Comparison of ENCODE assay signal across 11 cellular contexts in the genomic region with DNA sequence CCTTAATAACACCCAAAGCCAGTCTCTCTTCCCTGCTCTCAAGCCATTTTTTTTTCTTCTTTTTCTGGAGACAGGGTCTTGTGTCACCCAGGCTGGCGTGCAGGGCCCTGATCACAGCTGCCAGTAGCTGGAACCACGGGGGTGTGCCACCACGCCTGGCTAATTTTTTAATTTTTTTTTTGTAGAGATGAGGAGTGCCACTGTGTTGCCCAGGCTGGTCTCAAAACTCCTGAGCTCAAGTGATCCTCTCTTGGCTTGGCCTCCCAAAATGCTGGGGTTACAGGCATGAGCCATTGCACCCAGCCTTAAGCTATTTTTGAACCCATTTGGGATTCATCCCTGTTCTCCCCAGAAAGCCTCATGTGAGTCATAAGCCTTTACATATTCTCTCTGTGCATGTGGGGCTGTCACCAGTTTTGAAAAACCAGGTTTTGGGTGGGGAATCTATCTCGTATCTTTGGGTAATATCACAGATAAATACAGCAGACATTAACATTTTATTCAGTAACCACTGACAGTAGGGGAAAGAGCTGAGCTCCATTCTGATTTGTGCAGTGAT. TPM values are rescaled to one million over a fixed set of nuclear protein-coding genes. Genes with fewer than 3 reads are reported as not detected.
DNase-seq lines count a peak whose midpoint lies in the region; ATAC-seq and TF ChIP-seq lines count a peak whose summit lies in the region.
"Had no signal": no experiment of that assay in that cellular context is flagged by ENCODE, and none has a peak within 500 bp of the region (broad histone marks: within the 10 kb centered on the region; RNA-seq: fewer than 3 reads in every experiment).

No MANE protein-coding gene starts in this region.

- 0 out of 2 replicates have a peak, but pooled peaks cover 3% of the 10 kb centered on the region for H3K36me3 ChIP-seq in OCI-LY7 (ENCODE audit: insufficient read depth, low read length)
- H3K36me3 ChIP-seq: neural progenitor cell had no signal

- CTCF ChIA-PET in activated CD4-positive, alpha-beta T cell treated with anti-CD3 and anti-CD28 coated beads for 36 hours (lab: Charles Lee), result interaction anchor here (0.7 to 0.9 kb wide), 3 partner anchors 9 to 154 kb away, joined by 3 read pairs; a partner anchor contains a TSS
- CTCF ChIA-PET in OCI-LY7 (lab: Charles Lee; ENCODE audit: unreplicated experiment), result interaction anchor here (0.9 to 1.0 kb wide), 2 partner anchors 9 to 52 kb away, joined by 3 to 4 read pairs; no protein-coding TSS in a partner anchor

- H3K4me2 ChIP-seq in OCI-LY7 (ENCODE audit: low read length), result peak overlapping the region; percentile 90
- H3K4me2 ChIP-seq: neural progenitor cell had no signal

- H3K36me3 Mint-ChIP-seq in activated CD4-positive, alpha-beta T cell treated with anti-CD3 and anti-CD28 coated beads for 36 hours (ENCODE audit: low read depth), result peaks cover 8% of the 10 kb centered on the region
- H3K36me3 Mint-ChIP-seq in stimulated activated memory B cell treated with anti-CD40 and anti-IgM and Interleukin-4, amounts not matched to agents 10 μg/mL and 1 μg/mL and 100 μg/mL, for 72 hours, result peaks cover 5% of the 10 kb centered on the region

- no peak for ATAC-seq in activated CD4-positive, alpha-beta T cell treated with anti-CD3 and anti-CD28 coated beads for 36 hours
- ATAC-seq in stimulated activated memory B cell treated with anti-CD40 and anti-IgM and Interleukin-4, amounts not matched to agents 10 μg/mL and 1 μg/mL and 100 μg/mL, for 72 hours, result no peak
- ATAC-seq in HG03175 (IDR thresholded peaks at IDR 0.05; ENCODE audit: unreplicated experiment) (no peak), GM18502 (IDR thresholded peaks at IDR 0.05; ENCODE audit: poor library complexity, unreplicated experiment) (no peak)
- ATAC-seq: SK-N-SH treated with all-trans-retinoic acid at 6 μM for 48 hours had no signal

- H3K27ac Mint-ChIP-seq in activated CD4-positive, alpha-beta T cell treated with anti-CD3 and anti-CD28 coated beads for 36 hours, result peak overlapping the region; percentile 96
- peak overlapping the region; percentile 99 for H3K27ac Mint-ChIP-seq in stimulated activated memory B cell treated with anti-CD40 and anti-IgM and Interleukin-4, amounts not matched to agents 10 μg/mL and 1 μg/mL and 100 μg/mL, for 72 hours
- H3K27ac Mint-ChIP-seq: neural progenitor cell had no signal

- H4K20me1 ChIP-seq in OCI-LY7 (ENCODE audit: insufficient read depth, low read length), result no peaks in the 10 kb centered on the region

- no peaks in the 10 kb centered on the region for H3K27me3 Mint-ChIP-seq in activated CD4-positive, alpha-beta T cell treated with anti-CD3 and anti-CD28 coated beads for 36 hours
- H3K27me3 Mint-ChIP-seq in stimulated activated memory B cell treated with anti-CD40 and anti-IgM and Interleukin-4, amounts not matched to agents 10 μg/mL and 1 μg/mL and 100 μg/mL, for 72 hours, result no peaks in the 10 kb centered on the region

- H3K4me3 Mint-ChIP-seq in activated CD4-positive, alpha-beta T cell treated with anti-CD3 and anti-CD28 coated beads for 36 hours, result peak overlapping the region; percentile 30
- H3K4me3 Mint-ChIP-seq in stimulated activated memory B cell treated with anti-CD40 and anti-IgM and Interleukin-4, amounts not matched to agents 10 μg/mL and 1 μg/mL and 100 μg/mL, for 72 hours, result peak overlapping the region; percentile 43
- H3K4me3 Mint-ChIP-seq: neural progenitor cell had no signal

- peak overlapping the region; percentile 100 for H3K27ac ChIP-seq in OCI-LY7 (ENCODE audit: low read depth, low read length, poor library complexity, severe bottlenecking)
- H3K27ac ChIP-seq in epithelial cell of prostate, result peak overlapping the region; percentile 93
- H3K27ac ChIP-seq: neural progenitor cell had no signal

- H3K4me1 ChIP-seq in OCI-LY7 (ENCODE audit: insufficient read depth, low read length, poor library complexity, severe bottlenecking), result peaks cover 55% of the 10 kb centered on the region
- H3K4me1 ChIP-seq: neural progenitor cell had no signal

- intact Hi-C loops in activated CD4-positive, alpha-beta T cell treated with anti-CD3 and anti-CD28 coated beads for 36 hours (cut with DNase I, micrococcal nuclease), result no loop called here
- intact Hi-C loops in OCI-LY7 (cut with micrococcal nuclease; ENCODE audit: unreplicated experiment), result loop anchor here (1.0 to 2.0 kb wide), 3 partner anchors 16 to 312 kb away; no protein-coding TSS in a partner anchor

- BruUV-seq in OCI-LY7 (replicated peaks; lab: Mats Ljungman, UMichigan), result TSS peak; percentile 98

- peaks cover 3% of the 10 kb centered on the region for H3K9me3 Mint-ChIP-seq in activated CD4-positive, alpha-beta T cell treated with anti-CD3 and anti-CD28 coated beads for 36 hours (ENCODE audit: low read depth)
- no peaks in the 10 kb centered on the region for H3K9me3 Mint-ChIP-seq in stimulated activated memory B cell treated with anti-CD40 and anti-IgM and Interleukin-4, amounts not matched to agents 10 μg/mL and 1 μg/mL and 100 μg/mL, for 72 hours

- H3K79me2 ChIP-seq in OCI-LY7 (ENCODE audit: insufficient read depth, low read depth, low read length), result peaks cover 18% of the 10 kb centered on the region; the same call in 1 of the 2 replicates

- TF ChIP-seq CTCF in OCI-LY7 (conservative IDR thresholded peaks at IDR 0.05; ENCODE audit: low read length), result no peak

- POLR2A ChIA-PET in activated CD4-positive, alpha-beta T cell treated with anti-CD3 and anti-CD28 coated beads for 36 hours (lab: Charles Lee), result interaction anchor here (0.6 to 0.7 kb wide), 2 partner anchors 33 to 120 kb away, joined by 3 to 4 read pairs; no protein-coding TSS in a partner anchor
- POLR2A ChIA-PET in OCI-LY7 (lab: Charles Lee), result interaction anchor here (0.9 to 2.2 kb wide), 14 partner anchors 8 to 313 kb away, joined by 3 to 13 read pairs (median 4); a partner anchor contains a TSS

- H3K9me2 ChIP-seq in OCI-LY7 (ENCODE audit: insufficient read depth, low read length), result no peaks in the 10 kb centered on the region

- no peak for DNase-seq in activated CD4-positive, alpha-beta T cell treated with anti-CD3 and anti-CD28 coated beads for 36 hours
- no peak for DNase-seq in activated CD4-positive, alpha-beta T cell treated with anti-CD3 and anti-CD28 coated beads, Interleukin-2, amount 50 U/mL, for 1 hour
- DNase-seq in OCI-LY7 (ENCODE audit: low spot score) (no peak), epithelial cell of prostate (ENCODE audit: low read depth, low spot score) (no peak), medulla oblongata (ENCODE audit: extremely low spot score) (no peak)
- DNase-seq: stimulated activated CD4-positive, alpha-beta T cell treated with anti-CD3 and anti-CD28 coated beads, Interleukin-2, amount 100 ng/mL, for 48 hours had no signal

- no peak overlapping the region for H2AFZ ChIP-seq in OCI-LY7 (ENCODE audit: low read length)
- H2AFZ ChIP-seq: neural progenitor cell had no signal

- H3K4me3 ChIP-seq in OCI-LY7 (ENCODE audit: low read depth, low read length, poor library complexity, severe bottlenecking), result peak overlapping the region; percentile 61
- H3K4me3 ChIP-seq: neural progenitor cell had no signal

- H3K4me1 Mint-ChIP-seq in activated CD4-positive, alpha-beta T cell treated with anti-CD3 and anti-CD28 coated beads for 36 hours, result peaks cover 44% of the 10 kb centered on the region
- H3K4me1 Mint-ChIP-seq in stimulated activated memory B cell treated with anti-CD40 and anti-IgM and Interleukin-4, amounts not matched to agents 10 μg/mL and 1 μg/mL and 100 μg/mL, for 72 hours, result peaks cover 48% of the 10 kb centered on the region

- peaks cover 9% of the 10 kb centered on the region; the same call in 1 of the 2 replicates for H3K9me3 ChIP-seq in OCI-LY7 (ENCODE audit: low read length)

RNA-seq across cellular contexts. Expression of a gene that starts 15.5 kb away (rescaled TPM):
- 1 to 10 TPM; 1.8 to 2.3 TPM for total RNA-seq in activated CD4-positive, alpha-beta T cell treated with anti-CD3 and anti-CD28 coated beads for 36 hours
- total RNA-seq in OCI-LY7 (2014; rRNA removed; shearing (Covaris generic)), result 6.5 and 8.1 TPM in 2 replicates
- total RNA-seq in OCI-LY7 (2022), result 3.5 and 5.0 TPM in 2 replicates

RNA-seq across cellular contexts. Expression of a gene that starts 43.4 kb away (rescaled TPM):
- total RNA-seq in activated CD4-positive, alpha-beta T cell treated with anti-CD3 and anti-CD28 coated beads for 36 hours, result 100 to 1,000 TPM; 410 to 466 TPM
- 280 and 354 TPM in 2 replicates for total RNA-seq in OCI-LY7 (2014; rRNA removed; shearing (Covaris generic))
- total RNA-seq in OCI-LY7 (2022), result 286 and 340 TPM in 2 replicates
